In the genomic region with DNA sequence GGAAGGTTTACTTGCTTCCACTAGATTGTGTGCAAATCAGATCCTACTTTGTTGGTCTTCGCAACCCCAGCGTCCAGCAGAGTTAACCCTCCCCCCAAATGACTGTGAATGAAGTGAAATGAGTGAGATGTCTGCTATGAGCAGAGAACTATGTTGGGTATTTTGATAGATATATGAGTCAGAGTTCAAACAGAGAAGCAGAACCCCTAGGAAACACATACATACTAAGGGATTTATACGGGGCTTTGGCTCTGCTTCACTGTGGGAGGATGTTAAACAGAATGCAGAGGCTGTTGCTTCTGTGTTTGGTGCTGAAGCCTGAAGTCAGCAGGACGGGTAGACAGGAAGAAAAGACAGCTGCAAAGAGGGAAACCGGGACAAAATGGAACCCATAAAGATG, we compare ENCODE assay signal across 2 cellular contexts.
TF ChIP-seq lines count a peak whose summit lies in the region.

No MANE protein-coding gene starts in this region.

TF ChIP-seq in SK-N-SH treated with all-trans-retinoic acid at 6 μM for 48 hours, 23 proteins besides CTCF, POLR2A, EP300 and RAD21 (continued from another document):
- no peak for TF ChIP-seq GLIS3 (CRISPR knock-in tag; IDR thresholded peaks at IDR 0.05)
- TF ChIP-seq ARNTL (CRISPR knock-in tag; IDR thresholded peaks at IDR 0.05; ENCODE audit: borderline replicate concordance, low read depth), result no peak

TF ChIP-seq in WTC11, 78 proteins besides CTCF, POLR2A, EP300 and RAD21 (continued from another document):
- TF ChIP-seq ZBTB21 (CRISPR knock-in tag; IDR thresholded peaks at IDR 0.05; ENCODE audit: borderline replicate concordance) (no peak), ZNF219 (CRISPR knock-in tag; IDR thresholded peaks at IDR 0.05; ENCODE audit: borderline replicate concordance) (no peak), ZNF425 (CRISPR knock-in tag; conservative IDR thresholded peaks at IDR 0.05) (no peak), TEAD1 (CRISPR knock-in tag; IDR thresholded peaks at IDR 0.05) (no peak), JUN (CRISPR knock-in tag; IDR thresholded peaks at IDR 0.05) (no peak), NR3C1 (CRISPR knock-in tag; conservative IDR thresholded peaks at IDR 0.05; ENCODE audit: low read depth) (no peak), USF1 (CRISPR knock-in tag; IDR thresholded peaks at IDR 0.05) (no peak), ZNF396 (CRISPR knock-in tag; IDR thresholded peaks at IDR 0.05; ENCODE audit: borderline replicate concordance) (no peak), CREM (CRISPR knock-in tag; IDR thresholded peaks at IDR 0.05) (no peak), FOXP4 (CRISPR knock-in tag; IDR thresholded peaks at IDR 0.05) (no peak), ZNF671 (CRISPR knock-in tag; IDR thresholded peaks at IDR 0.05) (no peak)
- TF ChIP-seq, protein P1, sequence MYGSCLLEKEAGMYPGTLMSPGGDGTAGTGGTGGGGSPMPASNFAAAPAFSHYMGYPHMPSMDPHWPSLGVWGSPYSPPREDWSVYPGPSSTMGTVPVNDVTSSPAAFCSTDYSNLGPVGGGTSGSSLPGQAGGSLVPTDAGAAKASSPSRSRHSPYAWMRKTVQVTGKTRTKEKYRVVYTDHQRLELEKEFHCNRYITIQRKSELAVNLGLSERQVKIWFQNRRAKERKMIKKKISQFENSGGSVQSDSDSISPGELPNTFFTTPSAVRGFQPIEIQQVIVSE (CRISPR knock-in tag; IDR thresholded peaks at IDR 0.05; ENCODE audit: borderline replicate concordance), result no peak
